In the genomic region with DNA sequence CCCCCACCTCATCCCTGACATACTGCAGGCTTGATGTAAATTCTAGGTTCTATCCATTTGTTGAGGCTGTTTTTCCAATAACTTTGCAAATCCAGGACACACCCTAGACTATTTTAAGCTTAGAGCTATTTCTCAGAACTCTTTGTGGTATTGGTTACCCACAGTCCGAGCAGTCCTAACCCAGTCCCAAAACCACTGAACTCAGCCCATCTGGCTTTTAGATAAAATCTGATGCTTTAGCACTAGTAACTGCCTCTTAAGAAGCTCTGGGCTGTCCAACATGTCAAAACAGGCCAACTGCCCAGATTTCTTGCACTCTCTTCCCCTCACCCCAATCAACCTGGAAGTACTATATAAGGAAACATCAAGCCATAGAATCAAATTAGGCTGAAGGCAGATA, we compare ENCODE assay signal across 25 cellular contexts.
DNase-seq lines count a peak whose midpoint lies in the region; TF ChIP-seq lines count a peak whose summit lies in the region.
"Had no signal": no experiment of that assay in that cellular context is flagged by ENCODE, and none has a peak within 500 bp of the region (broad histone marks: within the 10 kb centered on the region; RNA-seq: fewer than 3 reads in every experiment).

No MANE protein-coding gene starts in this region.

- in situ Hi-C loops in KBM-7 (cut with MboI; ENCODE audit: low pct_unique_long_range_greater_than_20kb, low sequenced_read_pairs): no loop called here

- H3K4me3 ChIP-seq in OCI-LY3 (ENCODE audit: low read length): no peak overlapping the region
- H3K4me3 ChIP-seq: BLaER1, GM23248, uterus had no signal

- DNase-seq in AG20443 (ENCODE audit: low spot score) (peak; percentile 33), KBM-7 (peak; percentile 18), fibroblast of peridontal ligament (ENCODE audit: extremely low read depth) (peak; percentile 4), SKM-1 (lab: John Stamatoyannopoulos, UW; ENCODE audit: unreplicated experiment) (no peak), kidney glomerular epithelial cell (lab: John Stamatoyannopoulos, UW) (no peak)
- no peak for DNase-seq in activated CD8-positive, alpha-beta memory T cell treated with anti-CD3 and anti-CD28 coated beads for 24 hours
- DNase-seq: ACHN; activated CD4-positive, alpha-beta T cell treated with anti-CD3 and anti-CD28 coated beads for 4 hours; activated CD8-positive, alpha-beta T cell treated with anti-CD3 and anti-CD28 coated beads, Interleukin-2, amount 10 ng/mL, durations not matched to agents 7 days and 5 days; amygdala; caudate nucleus; cortex of kidney; effector memory CD4-positive, alpha-beta T cell; GF-D8; GM23248; NCI-H1105 treated with DMSO at 0.1 percent for 48 hours; NCI-H1930; SHP77 treated with DMSO at 0.1 percent for 48 hours; stimulated activated CD4-positive, alpha-beta T cell treated with anti-CD3 and anti-CD28 coated beads, Interleukin-2, amount 100 ng/mL, for 24 hours; stimulated activated naive CD8-positive, alpha-beta T cell treated with anti-CD3 and anti-CD28 coated beads, Interleukin-15, amount 100 ng/mL, for 72 hours; uterus had no signal

- peaks cover 10% of the 10 kb centered on the region for H3K4me1 ChIP-seq in OCI-LY3 (ENCODE audit: low read length)
- H3K4me1 ChIP-seq: BLaER1, parathyroid adenoma, uterus had no signal

- no peaks in the 10 kb centered on the region for H3K27me3 ChIP-seq in OCI-LY3 (ENCODE audit: low read depth, low read length)
- H3K27me3 ChIP-seq: BLaER1, uterus had no signal

- no peaks in the 10 kb centered on the region for H3K9me3 ChIP-seq in OCI-LY3 (ENCODE audit: insufficient read depth, low read length)
- H3K9me3 ChIP-seq: BLaER1, uterus had no signal

- no peak overlapping the region for H3K27ac ChIP-seq in OCI-LY3 (ENCODE audit: low read length)
- H3K27ac ChIP-seq: BLaER1, epithelial cell of prostate, GM23248, parathyroid adenoma, uterus had no signal

- H3K79me2 ChIP-seq in OCI-LY3 (ENCODE audit: low read length): no peaks in the 10 kb centered on the region
- H3K79me2 ChIP-seq: parathyroid adenoma had no signal

- no peak for TF ChIP-seq CTCF in OCI-LY3 (IDR thresholded peaks at IDR 0.05; ENCODE audit: low read depth, low read length)

- H3K4me2 ChIP-seq in OCI-LY3 (ENCODE audit: low read length): peak overlapping the region; percentile 35; the same call in 1 of the 2 replicates
- H3K4me2 ChIP-seq: BLaER1 had no signal

- H4K20me1 ChIP-seq in OCI-LY3 (ENCODE audit: insufficient read depth, low read length): no peaks in the 10 kb centered on the region
- H4K20me1 ChIP-seq: BLaER1 had no signal

- no peak overlapping the region for H2AFZ ChIP-seq in OCI-LY3 (ENCODE audit: low read depth, low read length)
- H2AFZ ChIP-seq: GM23248, parathyroid adenoma had no signal

- no peak overlapping the region for H3K9ac ChIP-seq in OCI-LY3 (ENCODE audit: low read length)
- H3K9ac ChIP-seq: BLaER1, GM23248, parathyroid adenoma had no signal

- H3K36me3 ChIP-seq in OCI-LY3 (replicated peaks; ENCODE audit: low read depth, low read length): no peaks in the 10 kb centered on the region
- H3K36me3 ChIP-seq: BLaER1, uterus had no signal

Comparison
In these comparisons a context has a peak if more than half of its experiments do, and no peak if none do; other contexts are left out.
1. DNase-seq: peak in AG20443 (single experiment), KBM-7 (single experiment) and fibroblast of peridontal ligament (single experiment); none in activated CD8-positive, alpha-beta memory T cell treated with anti-CD3 and anti-CD28 coated beads for 24 hours (single experiment), SKM-1 (single experiment) and kidney glomerular epithelial cell (single experiment).